8 cellular contexts compared by ENCODE assay signal in genomic region chr1:75723989-75724471, GRCh38. TPM values are rescaled to one million over a fixed set of nuclear protein-coding genes. Genes with fewer than 3 reads are reported as not detected.
DNase-seq lines count a peak whose midpoint lies in the region; ATAC-seq and TF ChIP-seq lines count a peak whose summit lies in the region.

No MANE protein-coding gene starts in this region.

- H4K91ac ChIP-seq in neuronal stem cell (ENCODE audit: low read depth, low read length, poor library complexity) = no peak overlapping the region

- H3K36me3 ChIP-seq in DND-41 (ENCODE audit: insufficient read depth, low read length) = 0 out of 2 replicates have a peak, but pooled peaks cover 5% of the 10 kb centered on the region
- no peaks in the 10 kb centered on the region; the same call in 1 of the 2 replicates for H3K36me3 ChIP-seq in Panc1 (ENCODE audit: control insufficient read depth, insufficient read depth, low read length)
- peaks cover 0 to 9% of the 10 kb centered on the region in 2 donors for H3K36me3 ChIP-seq in neuronal stem cell (replicated peaks in 1 of 2; ENCODE audit: control insufficient read depth in 2 of 2, insufficient read depth in 2 of 2, low read length in 2 of 2)
- H3K36me3 ChIP-seq in thoracic aorta = no peaks in the 10 kb centered on the region

- H3K18ac ChIP-seq in neuronal stem cell (ENCODE audit: low read length) = peak overlapping the region; percentile 99

- H4K20me1 ChIP-seq in DND-41 (ENCODE audit: insufficient read depth, low read length) = no peaks in the 10 kb centered on the region

- H3K4me2 ChIP-seq in DND-41 (ENCODE audit: insufficient read depth, low read length) (peak overlapping the region; percentile 74), neuronal stem cell (ENCODE audit: insufficient read depth, low read length, poor library complexity, severe bottlenecking) (peak overlapping the region; percentile 45)

- H3K14ac ChIP-seq in neuronal stem cell (ENCODE audit: low read length) = peak overlapping the region; percentile 71

- H3K4me3 ChIP-seq in DND-41 (ENCODE audit: low read depth in 1 of 2, low read length in 2 of 2) (peak overlapping the region; percentile 76 to 95), Panc1 (ENCODE audit: low read depth in 2 of 2, low read length in 2 of 2) (peak overlapping the region; percentile 76 to 92), neuronal stem cell (ENCODE audit: low read length in 2 of 2) (peak overlapping the region; percentile 90 to 93), thoracic aorta (peak overlapping the region; percentile 89)

- H3K79me2 ChIP-seq in DND-41 (ENCODE audit: insufficient read depth, low read length) = peaks cover 48% of the 10 kb centered on the region

- peak; percentile 82 for ATAC-seq in DND-41 (ENCODE audit: insufficient read depth, low read depth)
- ATAC-seq in GM21619 (IDR thresholded peaks at IDR 0.05; ENCODE audit: unreplicated experiment) = peak; percentile 71
- ATAC-seq in Panc1 = peak; percentile 95
- ATAC-seq in thoracic aorta (ENCODE audit: insufficient number of reproducible peaks, low FRiP score, low read depth) = peak; percentile 66

- POLR2A ChIA-PET in Panc1 (lab: Charles Lee) = no interaction called here

- H3K79me1 ChIP-seq in neuronal stem cell (ENCODE audit: low read depth, low read length) = no peaks in the 10 kb centered on the region

- intact Hi-C loops in Panc1 (cut with micrococcal nuclease; ENCODE audit: unreplicated experiment) = loop anchor here (2.0 kb wide), 1 partner anchor 65 kb away; no protein-coding TSS in a partner anchor

- peak overlapping the region; percentile 64 for H2BK15ac ChIP-seq in neuronal stem cell (ENCODE audit: low read length)

- in situ Hi-C loops in Panc1 (cut with HindIII; ENCODE audit: low pct_unique_long_range_greater_than_20kb, low sequenced_read_pairs) = no loop called here

- H3K27ac ChIP-seq in DND-41 (ENCODE audit: low read length) (peak overlapping the region; percentile 98), Panc1 (ENCODE audit: low read length) (peak overlapping the region; percentile 99), neuronal stem cell (replicated peaks; ENCODE audit: low read length) (peak overlapping the region; percentile 99), thoracic aorta (peak overlapping the region; percentile 82 to 87)

- H3K27me3 ChIP-seq in DND-41 (ENCODE audit: insufficient read depth, low read length, poor library complexity) (no peaks in the 10 kb centered on the region), Panc1 (ENCODE audit: control insufficient read depth, insufficient read depth, low read length) (no peaks in the 10 kb centered on the region), neuronal stem cell (ENCODE audit: control insufficient read depth in 3 of 3, insufficient read depth in 3 of 3, low read depth in 1 of 3, low read length in 3 of 3) (no peaks in the 10 kb centered on the region), thoracic aorta (replicated peaks; ENCODE audit: insufficient read depth) (no peaks in the 10 kb centered on the region)

- TF ChIP-seq CTCF in DND-41 (IDR thresholded peaks at IDR 0.05; ENCODE audit: borderline replicate concordance, extremely low read depth, low read length, poor library complexity, severe bottlenecking) (no peak), Panc1 (IDR thresholded peaks at IDR 0.05) (no peak), thoracic aorta (IDR thresholded peaks at IDR 0.05) (no peak)

- H3K4me1 ChIP-seq in DND-41 (ENCODE audit: insufficient read depth, low read length) (peaks cover 38% of the 10 kb centered on the region), Panc1 (ENCODE audit: control insufficient read depth, insufficient read depth, low read length) (peaks cover 22% of the 10 kb centered on the region), neuronal stem cell (ENCODE audit: control insufficient read depth in 2 of 2, insufficient read depth in 1 of 2, low read depth in 1 of 2, low read length in 2 of 2) (peaks cover 1 to 6% of the 10 kb centered on the region in 2 donors), thoracic aorta (ENCODE audit: control insufficient read depth in 1 of 2, low read depth in 2 of 2) (peaks cover 13 to 30% of the 10 kb centered on the region in 2 donors)

- no TSS peak for BruUV-seq in Panc1 (replicated peaks; lab: Mats Ljungman, UMichigan)

- no peak overlapping the region for H2AK5ac ChIP-seq in neuronal stem cell (ENCODE audit: low read depth, low read length)

- H3K9ac ChIP-seq in DND-41 (ENCODE audit: low read depth, low read length) (peak overlapping the region; percentile 94), neuronal stem cell (ENCODE audit: low read depth, low read length, poor library complexity) (peak overlapping the region; percentile 91)

- peak overlapping the region; percentile 100 for H3K4me3 Mint-ChIP-seq in activated naive CD4-positive, alpha-beta T cell treated with anti-CD3 and anti-CD28 coated beads, Interleukin-2, amount 10 ng/mL, durations not matched to agents 7 days and 5 days

- CTCF ChIA-PET in Panc1 (lab: Charles Lee) = no interaction called here
- CTCF ChIA-PET in activated naive CD4-positive, alpha-beta T cell treated with anti-CD3 and anti-CD28 coated beads, Interleukin-2, amount 10 ng/mL, durations not matched to agents 7 days and 5 days (lab: Charles Lee) = no interaction called here

- H3K23ac ChIP-seq in neuronal stem cell (ENCODE audit: low read depth, low read length, poor library complexity) = peak overlapping the region; percentile 99

- peak overlapping the region; percentile 95 for H3K27ac Mint-ChIP-seq in activated naive CD4-positive, alpha-beta T cell treated with anti-CD3 and anti-CD28 coated beads, Interleukin-2, amount 10 ng/mL, durations not matched to agents 7 days and 5 days

- no peak overlapping the region for H4K8ac ChIP-seq in neuronal stem cell (ENCODE audit: low read depth, low read length)

- H3K9me3 ChIP-seq in DND-41 (ENCODE audit: insufficient read depth, low read length, severe bottlenecking) (no peaks in the 10 kb centered on the region), Panc1 (ENCODE audit: control insufficient read depth, insufficient read depth, low read depth, low read length) (no peaks in the 10 kb centered on the region), neuronal stem cell (replicated peaks in 1 of 2; ENCODE audit: control insufficient read depth in 2 of 2, insufficient read depth in 1 of 2, low read depth in 1 of 2, low read length in 2 of 2) (peaks cover 0 to 3% of the 10 kb centered on the region in 2 donors), thoracic aorta (no peaks in the 10 kb centered on the region)

- H2BK12ac ChIP-seq in neuronal stem cell (ENCODE audit: low read length) = no peak overlapping the region

- no peaks in the 10 kb centered on the region for H3K27me3 Mint-ChIP-seq in activated naive CD4-positive, alpha-beta T cell treated with anti-CD3 and anti-CD28 coated beads, Interleukin-2, amount 10 ng/mL, durations not matched to agents 7 days and 5 days

- H3K4me1 Mint-ChIP-seq in activated naive CD4-positive, alpha-beta T cell treated with anti-CD3 and anti-CD28 coated beads, Interleukin-2, amount 10 ng/mL, durations not matched to agents 7 days and 5 days = peaks cover 51% of the 10 kb centered on the region

- H3K4ac ChIP-seq in neuronal stem cell (ENCODE audit: low read length) = no peak overlapping the region

- H3K9me3 Mint-ChIP-seq in activated naive CD4-positive, alpha-beta T cell treated with anti-CD3 and anti-CD28 coated beads, Interleukin-2, amount 10 ng/mL, durations not matched to agents 7 days and 5 days = no peaks in the 10 kb centered on the region

- H2BK120ac ChIP-seq in neuronal stem cell (ENCODE audit: low read depth, low read length) = no peak overlapping the region

- no CpG with 5 or more reads among the region's 30 CpGs for whole genome bisulfite sequencing in neuronal stem cell (ENCODE audit: extremely low coverage in 2 of 2, insufficient read length in 2 of 2, insufficient replicate concordance in 1 of 2), 2 donors

- H2AFZ ChIP-seq in DND-41 (ENCODE audit: low read depth, low read length) (peak overlapping the region; percentile 96), neuronal stem cell (ENCODE audit: low read length) (peak overlapping the region; percentile 97)

- H2BK5ac ChIP-seq in neuronal stem cell (ENCODE audit: low read length) = peak overlapping the region; percentile 94

- peaks cover 10% of the 10 kb centered on the region for H3K36me3 Mint-ChIP-seq in activated naive CD4-positive, alpha-beta T cell treated with anti-CD3 and anti-CD28 coated beads, Interleukin-2, amount 10 ng/mL, durations not matched to agents 7 days and 5 days

- DNase-seq in DND-41 (peak; percentile 81), HuH-7 (ENCODE audit: low spot score) (peak; percentile 74), Panc1 (ENCODE audit: low read depth, low spot score) (peak; percentile 72), germinal center (ENCODE audit: low spot score) (peak; percentile 77), neuronal stem cell (ENCODE audit: low spot score) (no peak), thoracic aorta (ENCODE audit: low spot score) (peak; percentile 34)
- DNase-seq in activated naive CD4-positive, alpha-beta T cell treated with anti-CD3 and anti-CD28 coated beads, Interleukin-2, amount 10 ng/mL, durations not matched to agents 7 days and 5 days = peak; percentile 81

RNA-seq across cellular contexts. Expression of gene ACADM, which starts 0.5 kb away (rescaled TPM):
- 57.2 TPM for total RNA-seq in Panc1 (2021; ENCODE audit: unreplicated experiment)
- polyA plus RNA-seq in Panc1 (2012; ENCODE audit: insufficient read length) = 60.2 TPM
- 31.5 TPM for polyA plus RNA-seq in neuronal stem cell (2013, experiment 1 of 2)
- polyA plus RNA-seq in neuronal stem cell (2013, experiment 2 of 2) = 30.3 TPM
- total RNA-seq in thoracic aorta = 10 to 100 TPM; 22.3 to 29.3 TPM
